15 cellular contexts compared by ENCODE assay signal in the genomic region with DNA sequence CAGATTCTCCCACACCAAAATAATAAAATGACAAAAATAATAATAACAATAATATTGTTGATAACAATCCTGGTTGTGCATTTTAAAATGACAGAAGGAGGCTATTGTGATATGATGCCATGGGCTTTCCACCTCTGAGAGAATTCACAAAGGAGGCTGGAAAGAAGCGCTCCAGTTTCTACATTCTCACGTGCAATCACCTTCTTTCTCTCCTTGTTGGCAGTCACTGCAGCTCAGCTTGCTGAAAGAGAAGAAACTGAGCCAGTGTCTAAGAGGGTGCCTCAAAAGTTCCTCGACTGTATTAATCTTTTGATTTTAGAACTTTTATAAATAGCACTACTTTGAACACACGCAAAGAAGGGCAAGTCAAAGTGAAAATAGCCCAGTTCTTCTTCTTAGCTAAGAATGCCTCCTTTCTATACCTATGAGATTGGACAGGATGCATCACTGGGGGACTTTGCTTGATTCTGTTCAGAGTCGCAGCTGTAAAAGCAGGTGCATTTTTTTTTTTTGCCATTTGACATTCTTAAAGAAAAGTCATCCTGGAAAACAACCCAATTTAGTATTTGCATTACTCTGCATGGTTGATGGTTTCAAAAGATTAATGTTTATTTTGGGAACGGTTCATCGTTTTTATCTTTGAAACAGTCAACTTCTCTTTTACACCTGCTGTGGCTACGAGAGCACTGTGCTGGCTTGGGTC. TPM values are rescaled to one million over a fixed set of nuclear protein-coding genes. Genes with fewer than 3 reads are reported as not detected.
DNase-seq lines count a peak whose midpoint lies in the region; ATAC-seq and TF ChIP-seq lines count a peak whose summit lies in the region.
"Had no signal": no experiment of that assay in that cellular context is flagged by ENCODE, and none has a peak within 500 bp of the region (broad histone marks: within the 10 kb centered on the region; RNA-seq: fewer than 3 reads in every experiment).

No MANE protein-coding gene starts in this region.

- ATAC-seq in GM21723 (IDR thresholded peaks at IDR 0.05; ENCODE audit: unreplicated experiment), result peak; percentile 94
- ATAC-seq in HG03342 (IDR thresholded peaks at IDR 0.05; ENCODE audit: unreplicated experiment), result peak; percentile 92
- ATAC-seq in naive B cell (ENCODE audit: low read depth in 2 of 2), result peak; percentile 82 to 86
- no peak for ATAC-seq in gastroesophageal sphincter
- ATAC-seq: T-helper 17 cell had no signal

- TF ChIP-seq EP300 in gastroesophageal sphincter (IDR thresholded peaks at IDR 0.05), result no peak

- H3K9me3 Mint-ChIP-seq in naive B cell, result no peaks in the 10 kb centered on the region
- H3K9me3 Mint-ChIP-seq: activated T-cell treated with anti-CD3 and anti-CD28 coated beads, Interleukin-2, amount 50 U/mL, for 24 hours; central memory CD8-positive, alpha-beta T cell had no signal

- peak; percentile 19 for DNase-seq in NCI-H2196 (lab: John Stamatoyannopoulos, UW; ENCODE audit: unreplicated experiment)
- no peak for DNase-seq in NCI-H2196 treated with DMSO at 0.1 percent for 48 hours (lab: John Stamatoyannopoulos, UW; ENCODE audit: unreplicated experiment)
- DNase-seq in naive B cell, result peak; percentile 35
- DNase-seq in ascending aorta (ENCODE audit: low spot score in 2 of 2), result no peak
- DNase-seq in NOMO-1 treated with DMSO at 0.1 percent for 48 hours (lab: John Stamatoyannopoulos, UW; ENCODE audit: unreplicated experiment), result no peak
- DNase-seq: activated T-cell treated with anti-CD3 and anti-CD28 coated beads, Interleukin-2, amount 50 U/mL, for 24 hours; EL; NCI-H2171; T-helper 17 cell; trophoblast cell had no signal

- WGBS in gastroesophageal sphincter (ENCODE audit: low coverage in 1 of 2), 2 donors, result 59% methylated on average over 5 to 8 of the region's 8 CpGs

- H3K27ac ChIP-seq in ascending aorta (no peak overlapping the region), gastroesophageal sphincter (no peak overlapping the region)
- H3K27ac ChIP-seq: 22Rv1 had no signal

- H3K27me3 ChIP-seq in ascending aorta (no peaks in the 10 kb centered on the region), gastroesophageal sphincter (no peaks in the 10 kb centered on the region)

- no peak overlapping the region for H3K4me3 ChIP-seq in ascending aorta
- no peak overlapping the region for H3K4me3 ChIP-seq in gastroesophageal sphincter

- TF ChIP-seq CTCF in ascending aorta (IDR thresholded peaks at IDR 0.05), result no peak
- no peak for TF ChIP-seq CTCF in gastroesophageal sphincter (IDR thresholded peaks at IDR 0.05)

- H3K27ac Mint-ChIP-seq in naive B cell, result peak overlapping the region in 1 of 6 donors; percentile 42
- H3K27ac Mint-ChIP-seq: activated T-cell treated with anti-CD3 and anti-CD28 coated beads, Interleukin-2, amount 50 U/mL, for 24 hours had no signal

- intact Hi-C loops in ascending aorta (cut with DNase I), result no loop called here

- peak overlapping the region in 7 of 8 donors; percentile 51 to 76 (median 61) for H3K4me3 Mint-ChIP-seq in naive B cell
- H3K4me3 Mint-ChIP-seq: activated T-cell treated with anti-CD3 and anti-CD28 coated beads, Interleukin-2, amount 50 U/mL, for 24 hours; central memory CD8-positive, alpha-beta T cell; T-helper 17 cell had no signal

- H3K36me3 ChIP-seq in ascending aorta (no peaks in the 10 kb centered on the region), gastroesophageal sphincter (no peaks in the 10 kb centered on the region)

- peaks cover 4 to 26% (median 6%) of the 10 kb centered on the region in 3 donors for H3K4me1 Mint-ChIP-seq in naive B cell
- H3K4me1 Mint-ChIP-seq: central memory CD8-positive, alpha-beta T cell had no signal

- no peaks in the 10 kb centered on the region for H3K36me3 Mint-ChIP-seq in naive B cell

- H3K9me3 ChIP-seq in ascending aorta (no peaks in the 10 kb centered on the region), gastroesophageal sphincter (no peaks in the 10 kb centered on the region)

- H3K4me1 ChIP-seq in ascending aorta, result no peaks in the 10 kb centered on the region
- no peaks in the 10 kb centered on the region for H3K4me1 ChIP-seq in gastroesophageal sphincter

- TF ChIP-seq POLR2A in gastroesophageal sphincter (IDR thresholded peaks at IDR 0.05), result no peak

- no peaks in the 10 kb centered on the region for H3K27me3 Mint-ChIP-seq in naive B cell
- H3K27me3 Mint-ChIP-seq: activated T-cell treated with anti-CD3 and anti-CD28 coated beads, Interleukin-2, amount 50 U/mL, for 24 hours; central memory CD8-positive, alpha-beta T cell; T-helper 17 cell had no signal

RNA-seq across cellular contexts. Expression of gene SUB1, which starts 12.4 kb away (rescaled TPM):
- 100 to 1,000 TPM; 393 to 545 (median 438) TPM for polyA plus RNA-seq in naive B cell (ENCODE audit: low read depth in 6 of 6)
- total RNA-seq in ascending aorta (103 TPM), gastroesophageal sphincter (100 to 1,000 TPM; 122 to 221 (median 149) TPM)

Comparison
In these comparisons a context has a peak if more than half of its experiments do, and no peak if none do; other contexts are left out.
1. DNase-seq: peak in NCI-H2196 (single experiment) and naive B cell (single experiment); none in NCI-H2196 treated with DMSO at 0.1 percent for 48 hours (single experiment), ascending aorta (0 of 2) and NOMO-1 treated with DMSO at 0.1 percent for 48 hours (single experiment).